8 cellular contexts compared by ENCODE assay signal in genomic region chr2:112623913-112624777, GRCh38. TPM values are rescaled to one million over a fixed set of nuclear protein-coding genes. Genes with fewer than 3 reads are reported as not detected.
DNase-seq lines count a peak whose midpoint lies in the region; ATAC-seq and TF ChIP-seq lines count a peak whose summit lies in the region.

No MANE protein-coding gene starts in this region.

- peak overlapping the region in 1 of 12 donors; percentile 81 for H3K27ac ChIP-seq in heart left ventricle

- no peak for TF ChIP-seq POLR2A in heart left ventricle (IDR thresholded peaks at IDR 0.05)

- peak in 3 of 4 donors; percentile 8 to 46 (median 16) for ATAC-seq in heart left ventricle
- no peak for ATAC-seq in HG03439 (IDR thresholded peaks at IDR 0.05; ENCODE audit: unreplicated experiment)

- no peaks in the 10 kb centered on the region for H3K36me3 Mint-ChIP-seq in activated T-helper 1 cell treated with anti-CD3 and anti-CD28 coated beads, Interleukin-12 subunit alpha, Interleukin-12 subunit beta, Interleukin-2, Interleukin-4 antibody, amounts not matched to agents 30 ng/mL and 10 ng/mL and 1 ng/mL, durations not matched to agents 14 hours and 24 hours and 36 hours (ENCODE audit: low read depth)

- no peak for TF ChIP-seq CTCF in heart left ventricle (IDR thresholded peaks at IDR 0.05)
- TF ChIP-seq CTCF in BE2C (IDR thresholded peaks at IDR 0.05; ENCODE audit: low read depth, low read length) = no peak

- H3K36me3 ChIP-seq in heart left ventricle (no peaks in the 10 kb centered on the region), BE2C (no peaks in the 10 kb centered on the region)

- H3K27ac Mint-ChIP-seq in activated T-helper 1 cell treated with anti-CD3 and anti-CD28 coated beads, Interleukin-12 subunit alpha, Interleukin-12 subunit beta, Interleukin-2, Interleukin-4 antibody, amounts not matched to agents 30 ng/mL and 10 ng/mL and 1 ng/mL, durations not matched to agents 14 hours and 24 hours and 36 hours = peak overlapping the region; percentile 61

- WGBS in heart left ventricle, 4 donors = 84 to 86% (median 85%) methylated on average over 11 of the region's 11 CpGs

- no peak overlapping the region for H3K4me3 ChIP-seq in heart left ventricle
- no peak overlapping the region for H3K4me3 ChIP-seq in BE2C (ENCODE audit: low read depth, low read length)

- H3K4me1 ChIP-seq in heart left ventricle (peaks cover 0 to 55% (median 16%) of the 10 kb centered on the region in 12 donors), BE2C (no peaks in the 10 kb centered on the region)

- intact Hi-C loops in activated T-helper 1 cell treated with anti-CD3 and anti-CD28 coated beads, Interleukin-12 subunit alpha, Interleukin-12 subunit beta, Interleukin-2, Interleukin-4 antibody, amounts not matched to agents 30 ng/mL and 10 ng/mL and 1 ng/mL, durations not matched to agents 14 hours and 24 hours and 36 hours (cut with micrococcal nuclease) = loop anchor here (1.0 kb wide), 1 partner anchor 40 kb away; the partner anchor contains the start of gene CHCHD5
- intact Hi-C loops in heart left ventricle (cut with DNase I) = loop anchor here in 1 of 10 donors (5.0 to 10.0 kb wide), 2 partner anchors 71 to 103 kb away; no protein-coding TSS in a partner anchor

- H3K27me3 Mint-ChIP-seq in activated T-helper 1 cell treated with anti-CD3 and anti-CD28 coated beads, Interleukin-12 subunit alpha, Interleukin-12 subunit beta, Interleukin-2, Interleukin-4 antibody, amounts not matched to agents 30 ng/mL and 10 ng/mL and 1 ng/mL, durations not matched to agents 14 hours and 24 hours and 36 hours (ENCODE audit: insufficient read depth) = peaks cover 2% of the 10 kb centered on the region

- DNase-seq in SKM-1 treated with dmso at 0.1 percent for 144 hours (lab: John Stamatoyannopoulos, UW; ENCODE audit: unreplicated experiment) (peak; percentile 30), SKM-1 (lab: John Stamatoyannopoulos, UW; ENCODE audit: unreplicated experiment) (no peak), NOMO-1 (lab: John Stamatoyannopoulos, UW; ENCODE audit: unreplicated experiment in 2 of 2) (peak; percentile 71 to 76), heart left ventricle (peak in 2 of 5 donors; percentile 44 to 67), BE2C (no peak)
- DNase-seq in activated T-helper 1 cell treated with anti-CD3 and anti-CD28 coated beads, Interleukin-12 subunit alpha, Interleukin-12 subunit beta, Interleukin-2, Interleukin-4 antibody, amounts not matched to agents 30 ng/mL and 10 ng/mL and 1 ng/mL, durations not matched to agents 14 hours and 24 hours and 36 hours (ENCODE audit: low spot score) = peak; percentile 75
- peak; percentile 41 to 62 for DNase-seq in stimulated activated CD8-positive, alpha-beta memory T cell treated with anti-CD3 and anti-CD28 coated beads, Interleukin-2, amount 100 ng/mL, for 1 hour (ENCODE audit: low read depth in 2 of 2)

- H3K27me3 ChIP-seq in heart left ventricle = no peaks in the 10 kb centered on the region
- H3K27me3 ChIP-seq in BE2C = no peaks in the 10 kb centered on the region

- H3K4me3 Mint-ChIP-seq in activated T-helper 1 cell treated with anti-CD3 and anti-CD28 coated beads, Interleukin-12 subunit alpha, Interleukin-12 subunit beta, Interleukin-2, Interleukin-4 antibody, amounts not matched to agents 30 ng/mL and 10 ng/mL and 1 ng/mL, durations not matched to agents 14 hours and 24 hours and 36 hours = peak overlapping the region; percentile 47

- H3K9me3 Mint-ChIP-seq in activated T-helper 1 cell treated with anti-CD3 and anti-CD28 coated beads, Interleukin-12 subunit alpha, Interleukin-12 subunit beta, Interleukin-2, Interleukin-4 antibody, amounts not matched to agents 30 ng/mL and 10 ng/mL and 1 ng/mL, durations not matched to agents 14 hours and 24 hours and 36 hours = no peaks in the 10 kb centered on the region

- no peaks in the 10 kb centered on the region for H3K9me3 ChIP-seq in heart left ventricle
- no peaks in the 10 kb centered on the region for H3K9me3 ChIP-seq in BE2C

- H3K4me1 Mint-ChIP-seq in activated T-helper 1 cell treated with anti-CD3 and anti-CD28 coated beads, Interleukin-12 subunit alpha, Interleukin-12 subunit beta, Interleukin-2, Interleukin-4 antibody, amounts not matched to agents 30 ng/mL and 10 ng/mL and 1 ng/mL, durations not matched to agents 14 hours and 24 hours and 36 hours (ENCODE audit: low read depth) = peaks cover 56% of the 10 kb centered on the region

RNA-seq across cellular contexts. Expression of gene SLC20A1, which starts 21.6 kb away (rescaled TPM):
- total RNA-seq in activated T-helper 1 cell treated with anti-CD3 and anti-CD28 coated beads, Interleukin-12 subunit alpha, Interleukin-12 subunit beta, Interleukin-2, Interleukin-4 antibody, amounts not matched to agents 30 ng/mL and 10 ng/mL and 1 ng/mL, durations not matched to agents 14 hours and 24 hours and 36 hours = 164 and 172 TPM in 2 replicates
- 10 to 100 TPM in 7 of 9 donors, 1 to 10 TPM in 2; 5.6 to 51.7 (median 12.0) TPM for total RNA-seq in heart left ventricle
- 10 to 100 TPM in 1 of 2 donors, 1 to 10 TPM in 1; 7.6 to 12.2 TPM for polyA plus RNA-seq in heart left ventricle
- polyA plus RNA-seq in BE2C (2012; ENCODE audit: insufficient read depth, insufficient read length, low read depth) = 24.0 TPM

RNA-seq across cellular contexts. Expression of gene CHCHD5, which starts 39.7 kb away (rescaled TPM):
- 31.3 and 38.9 TPM in 2 replicates for total RNA-seq in activated T-helper 1 cell treated with anti-CD3 and anti-CD28 coated beads, Interleukin-12 subunit alpha, Interleukin-12 subunit beta, Interleukin-2, Interleukin-4 antibody, amounts not matched to agents 30 ng/mL and 10 ng/mL and 1 ng/mL, durations not matched to agents 14 hours and 24 hours and 36 hours
- total RNA-seq in heart left ventricle = 10 to 100 TPM; 18.6 to 26.2 (median 22.1) TPM
- polyA plus RNA-seq in heart left ventricle = 10 to 100 TPM; 23.6 to 32.2 TPM
- 59.8 TPM for polyA plus RNA-seq in BE2C (2012; ENCODE audit: insufficient read depth, insufficient read length, low read depth)

Comparison
In these comparisons a context has a peak if more than half of its experiments do, and no peak if none do; other contexts are left out.
1. DNase-seq: peak in SKM-1 treated with dmso at 0.1 percent for 144 hours (single experiment), NOMO-1 (2 of 2), activated T-helper 1 cell treated with anti-CD3 and anti-CD28 coated beads, Interleukin-12 subunit alpha, Interleukin-12 subunit beta, Interleukin-2, Interleukin-4 antibody, amounts not matched to agents 30 ng/mL and 10 ng/mL and 1 ng/mL, durations not matched to agents 14 hours and 24 hours and 36 hours (single experiment) and stimulated activated CD8-positive, alpha-beta memory T cell treated with anti-CD3 and anti-CD28 coated beads, Interleukin-2, amount 100 ng/mL, for 1 hour (2 of 2); none in SKM-1 (single experiment) and BE2C (single experiment).